In the genomic region with DNA sequence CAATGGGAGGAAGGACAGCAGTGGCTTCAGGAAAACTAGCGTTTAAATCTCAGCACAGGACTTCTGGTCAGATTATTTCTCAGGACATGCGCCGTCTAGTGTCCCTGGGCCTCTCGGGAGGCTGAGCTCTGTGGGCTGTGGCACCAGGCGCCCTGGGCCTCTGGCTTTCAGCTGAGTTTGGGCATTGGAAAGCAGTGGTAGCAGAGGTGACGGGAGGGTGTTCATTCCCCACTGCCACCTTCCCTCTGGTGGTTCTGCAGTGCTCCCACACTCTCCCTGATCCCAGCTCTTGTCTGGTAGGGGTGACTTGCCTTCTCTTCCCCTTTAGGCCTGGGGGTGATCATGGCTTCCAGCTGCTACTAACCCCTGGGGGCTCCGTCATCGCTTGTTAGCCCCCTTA, we compare ENCODE assay signal across 24 cellular contexts. TPM values are rescaled to one million over a fixed set of nuclear protein-coding genes. Genes with fewer than 3 reads are reported as not detected.
A peak's percentile ranks its signal among the peaks of the same experiment; 100 is the strongest.
DNase-seq lines count a peak whose midpoint lies in the region; ATAC-seq, FAIRE-seq and TF ChIP-seq lines count a peak whose summit lies in the region.
"Had no signal": no experiment of that assay in that cellular context is flagged by ENCODE, and none has a peak within 500 bp of the region (broad histone marks: within the 10 kb centered on the region; RNA-seq: fewer than 3 reads in every experiment).

No MANE protein-coding gene starts in this region.

- POLR2A ChIA-PET in HepG2 (lab: Yijun Ruan, JAX) = no interaction called here

- no peak overlapping the region for H3K4me2 ChIP-seq in HepG2 (ENCODE audit: low read depth, low read length)
- H3K4me2 ChIP-seq in neural progenitor cell = no peak overlapping the region
- H3K4me2 ChIP-seq: A549; BLaER1 treated with 17β-estradiol and CSF1 and Interleukin-3, amounts not matched to agents 10 nM and 100 nM had no signal

- H3K36me3 ChIP-seq in HepG2 (replicated peaks in 1 of 2; ENCODE audit: control insufficient read depth in 1 of 2, insufficient read depth in 2 of 2, low read length in 2 of 2) (no peaks in the 10 kb centered on the region), neural progenitor cell (no peaks in the 10 kb centered on the region)
- H3K36me3 ChIP-seq: BLaER1 treated with 17β-estradiol and CSF1 and Interleukin-3, amounts not matched to agents 10 nM and 100 nM had no signal

- peak; percentile 24 for ATAC-seq in activated naive CD8-positive, alpha-beta T cell treated with anti-CD3 and anti-CD28 coated beads, Interleukin-2, amount 50 U/mL, for 24 hours
- ATAC-seq in HepG2 = peak; percentile 30; the same call in 2 of the 3 replicates
- no peak for ATAC-seq in HG03439 (IDR thresholded peaks at IDR 0.05; ENCODE audit: unreplicated experiment)
- ATAC-seq in right cardiac atrium = no peak
- ATAC-seq: A549; CD8-positive, alpha-beta T cell had no signal

- H3K4me1 ChIP-seq in HepG2 (ENCODE audit: insufficient read depth, low read length) (peaks cover 51% of the 10 kb centered on the region), neural progenitor cell (peaks cover 10% of the 10 kb centered on the region), right cardiac atrium (ENCODE audit: control insufficient read depth, insufficient read depth, low read length) (no peaks in the 10 kb centered on the region)
- H3K4me1 ChIP-seq: A549; BLaER1 treated with 17β-estradiol and CSF1 and Interleukin-3, amounts not matched to agents 10 nM and 100 nM; Caco-2 had no signal

- H3K27me3 ChIP-seq in HepG2 (ENCODE audit: control insufficient read depth in 1 of 2, insufficient read depth in 2 of 2, low read length in 2 of 2) (no peaks in the 10 kb centered on the region), neural progenitor cell (no peaks in the 10 kb centered on the region), right cardiac atrium (ENCODE audit: control insufficient read depth, insufficient read depth) (no peaks in the 10 kb centered on the region)
- H3K27me3 ChIP-seq: BLaER1 treated with 17β-estradiol and CSF1 and Interleukin-3, amounts not matched to agents 10 nM and 100 nM had no signal

- H2AFZ ChIP-seq in HepG2 (ENCODE audit: low read length) = no peak overlapping the region
- peak overlapping the region; percentile 50 for H2AFZ ChIP-seq in neural progenitor cell (replicated peaks)

- no peaks in the 10 kb centered on the region for H3K9me3 Mint-ChIP-seq in activated naive CD8-positive, alpha-beta T cell treated with anti-CD3 and anti-CD28 coated beads, Interleukin-2, amount 50 U/mL, for 24 hours
- H3K9me3 Mint-ChIP-seq in activated naive CD8-positive, alpha-beta T cell treated with anti-CD3 and anti-CD28 coated beads for 36 hours = no peaks in the 10 kb centered on the region
- H3K9me3 Mint-ChIP-seq in neural progenitor cell = peaks cover 2% of the 10 kb centered on the region
- H3K9me3 Mint-ChIP-seq: CD4-positive, alpha-beta T cell; CD8-positive, alpha-beta T cell had no signal

- no peaks in the 10 kb centered on the region for H3K4me1 Mint-ChIP-seq in activated naive CD8-positive, alpha-beta T cell treated with anti-CD3 and anti-CD28 coated beads, Interleukin-2, amount 50 U/mL, for 24 hours
- no peaks in the 10 kb centered on the region for H3K4me1 Mint-ChIP-seq in activated naive CD8-positive, alpha-beta T cell treated with anti-CD3 and anti-CD28 coated beads for 36 hours
- H3K4me1 Mint-ChIP-seq in neural progenitor cell = peaks cover 14% of the 10 kb centered on the region
- H3K4me1 Mint-ChIP-seq: B cell had no signal

- peaks cover 2% of the 10 kb centered on the region for H3K27me3 Mint-ChIP-seq in activated naive CD8-positive, alpha-beta T cell treated with anti-CD3 and anti-CD28 coated beads, Interleukin-2, amount 50 U/mL, for 24 hours
- H3K27me3 Mint-ChIP-seq in activated naive CD8-positive, alpha-beta T cell treated with anti-CD3 and anti-CD28 coated beads for 36 hours = peaks cover 3% of the 10 kb centered on the region
- peaks cover 30% of the 10 kb centered on the region for H3K27me3 Mint-ChIP-seq in neural progenitor cell (ENCODE audit: insufficient read depth, low read depth)
- H3K27me3 Mint-ChIP-seq: CD4-positive, alpha-beta T cell had no signal

- in situ Hi-C loops in HepG2 (cut with HindIII; ENCODE audit: extremely low pct_ligation_motif_present, low pct_unique_long_range_greater_than_20kb) = no loop called here

- H3K9me3 ChIP-seq in HepG2 (ENCODE audit: low read length) (no peaks in the 10 kb centered on the region), neural progenitor cell (ENCODE audit: low read depth) (no peaks in the 10 kb centered on the region), right cardiac atrium (ENCODE audit: control insufficient read depth, low read length) (no peaks in the 10 kb centered on the region)
- H3K9me3 ChIP-seq: A549; BLaER1 treated with 17β-estradiol and CSF1 and Interleukin-3, amounts not matched to agents 10 nM and 100 nM; Caco-2 had no signal

- no TSS peak for BruUV-seq in HepG2 (replicated peaks; lab: Mats Ljungman, UMichigan)

- no peaks in the 10 kb centered on the region for H3K79me2 ChIP-seq in HepG2 (ENCODE audit: insufficient read depth, low read length)
- no peaks in the 10 kb centered on the region for H3K79me2 ChIP-seq in neural progenitor cell (ENCODE audit: low read depth)

- TF ChIP-seq RAD21 in HepG2 (CRISPR knock-in tag; IDR thresholded peaks at IDR 0.05) = no peak

- TF ChIP-seq CTCF in HepG2 (CRISPR knock-in tag; IDR thresholded peaks at IDR 0.05) (no peak), neural progenitor cell (IDR thresholded peaks at IDR 0.05) (no peak)

- H3F3A ChIP-seq in neural progenitor cell (ENCODE audit: low read depth) = no peaks in the 10 kb centered on the region

- FAIRE-seq in HepG2 (lab: Jason Lieb, UNC) = no peak
- FAIRE-seq: A549, D721Med, G401.6, GM12891, GM19239 had no signal

- no peak for DNase-seq in activated naive CD8-positive, alpha-beta T cell treated with anti-CD3 and anti-CD28 coated beads, Interleukin-2, amount 50 U/mL, for 24 hours
- no peak for DNase-seq in activated naive CD8-positive, alpha-beta T cell treated with anti-CD3 and anti-CD28 coated beads for 36 hours
- DNase-seq in HepG2 (ENCODE audit: low spot score) (no peak), neural progenitor cell (ENCODE audit: low spot score) (no peak), substantia nigra (lab: John Stamatoyannopoulos, UW) (no peak), iPS-NIHi11 (ENCODE audit: low spot score) (no peak), right cardiac atrium (no peak)
- DNase-seq: AML-193; Caco-2; Calu3; CD4-positive, alpha-beta T cell; CD8-positive, alpha-beta T cell; DMS79 treated with DMSO at 0.1 percent for 48 hours; GF-D8 had no signal

- no peak overlapping the region for H3K4me3 ChIP-seq in HepG2 (replicated peaks in 1 of 3; ENCODE audit: insufficient read depth in 1 of 3, low read depth in 2 of 3, low read length in 3 of 3)
- no peak overlapping the region for H3K4me3 ChIP-seq in neural progenitor cell
- H3K4me3 ChIP-seq in right cardiac atrium (ENCODE audit: low read length) = no peak overlapping the region
- H3K4me3 ChIP-seq: A549; BLaER1 treated with 17β-estradiol and CSF1 and Interleukin-3, amounts not matched to agents 10 nM and 100 nM had no signal

- H3K9ac ChIP-seq in HepG2 (ENCODE audit: insufficient read depth, low read depth, low read length) = no peak overlapping the region
- H3K9ac ChIP-seq in neural progenitor cell = no peak overlapping the region
- H3K9ac ChIP-seq: BLaER1 treated with 17β-estradiol and CSF1 and Interleukin-3, amounts not matched to agents 10 nM and 100 nM had no signal

- no peak for TF ChIP-seq POLR2A in HepG2 (IDR thresholded peaks at IDR 0.05; ENCODE audit: insufficient read depth in 1 of 2, low read depth in 2 of 2, low read length in 2 of 2)

- WGBS in HepG2 (ENCODE audit: low lambda C conversion rate) = 86% methylated on average over 8 of the region's 8 CpGs
- WGBS in right cardiac atrium = 76% methylated on average over 8 of the region's 8 CpGs

- H3K27ac ChIP-seq in HepG2 (ENCODE audit: extremely low read length, insufficient read depth, low read length) = no peak overlapping the region
- H3K27ac ChIP-seq in neural progenitor cell = no peak overlapping the region
- H3K27ac ChIP-seq in substantia nigra (ENCODE audit: low read depth, low read length, poor library complexity, severe bottlenecking) = peak overlapping the region; percentile 86
- H3K27ac ChIP-seq in right cardiac atrium (ENCODE audit: low read length) = no peak overlapping the region
- H3K27ac ChIP-seq: 22Rv1; A549; BLaER1 treated with 17β-estradiol and CSF1 and Interleukin-3, amounts not matched to agents 10 nM and 100 nM; C4-2B had no signal

- CTCF ChIA-PET in HepG2 (lab: Yijun Ruan, JAX; ENCODE audit: low intra/inter-chr PET ratio, low total read pairs) = no interaction called here

- no peak overlapping the region for H3K27ac Mint-ChIP-seq in activated naive CD8-positive, alpha-beta T cell treated with anti-CD3 and anti-CD28 coated beads, Interleukin-2, amount 50 U/mL, for 24 hours
- H3K27ac Mint-ChIP-seq in activated naive CD8-positive, alpha-beta T cell treated with anti-CD3 and anti-CD28 coated beads for 36 hours = no peak overlapping the region
- H3K27ac Mint-ChIP-seq in neural progenitor cell = no peak overlapping the region
- H3K27ac Mint-ChIP-seq: B cell; CD4-positive, alpha-beta T cell; CD8-positive, alpha-beta T cell had no signal

- H3K4me3 Mint-ChIP-seq in activated naive CD8-positive, alpha-beta T cell treated with anti-CD3 and anti-CD28 coated beads, Interleukin-2, amount 50 U/mL, for 24 hours = no peak overlapping the region
- H3K4me3 Mint-ChIP-seq in activated naive CD8-positive, alpha-beta T cell treated with anti-CD3 and anti-CD28 coated beads for 36 hours = no peak overlapping the region
- H3K4me3 Mint-ChIP-seq in neural progenitor cell = no peak overlapping the region
- H3K4me3 Mint-ChIP-seq: B cell; CD4-positive, alpha-beta T cell; CD8-positive, alpha-beta T cell had no signal

- H4K20me1 ChIP-seq in HepG2 (ENCODE audit: insufficient read depth, low read length) (no peaks in the 10 kb centered on the region), neural progenitor cell (ENCODE audit: low read depth) (no peaks in the 10 kb centered on the region)
- H4K20me1 ChIP-seq: BLaER1 treated with 17β-estradiol and CSF1 and Interleukin-3, amounts not matched to agents 10 nM and 100 nM had no signal

- no peaks in the 10 kb centered on the region for H3K36me3 Mint-ChIP-seq in activated naive CD8-positive, alpha-beta T cell treated with anti-CD3 and anti-CD28 coated beads, Interleukin-2, amount 50 U/mL, for 24 hours (ENCODE audit: low read depth)
- no peaks in the 10 kb centered on the region for H3K36me3 Mint-ChIP-seq in activated naive CD8-positive, alpha-beta T cell treated with anti-CD3 and anti-CD28 coated beads for 36 hours
- no peaks in the 10 kb centered on the region for H3K36me3 Mint-ChIP-seq in neural progenitor cell
- H3K36me3 Mint-ChIP-seq: CD8-positive, alpha-beta T cell had no signal

- intact Hi-C loops in HepG2 (cut with micrococcal nuclease; ENCODE audit: unreplicated experiment) (no loop called here), right cardiac atrium (cut with DNase I) (no loop called here)

- TF ChIP-seq EP300 in HepG2 (IDR thresholded peaks at IDR 0.05; ENCODE audit: low read depth in 2 of 2, low read length in 2 of 2) (no peak), HepG2 (CRISPR knock-in tag; IDR thresholded peaks at IDR 0.05; ENCODE audit: borderline replicate concordance) (no peak)

RNA-seq across cellular contexts. Expression of gene USP1, which starts 42.2 kb away (rescaled TPM):
- 100 to 1,000 TPM; 108 TPM for total RNA-seq in activated naive CD8-positive, alpha-beta T cell treated with anti-CD3 and anti-CD28 coated beads for 36 hours
- total RNA-seq in HepG2 (2016; rRNA removed; fragmentation: Illumina TruSeq; extraction: Trizol) (64.6 and 91.7 TPM in 2 replicates), neural progenitor cell (ENCODE audit: low replicate concordance) (67.7 and 106 TPM in 2 replicates), right cardiac atrium (10 to 100 TPM; 16.7 to 17.8 (median 17.1) TPM)
- 14.4 and 16.9 TPM in 2 replicates for total RNA-seq in HepG2 (2016; cell fraction: cytosol; rRNA removed; fragmentation: Illumina TruSeq; extraction: Trizol; ENCODE audit: low read depth)
- 66.6 and 87.1 TPM in 2 replicates for total RNA-seq in HepG2 (2016; cell fraction: insoluble cytoplasmic fraction; rRNA removed; fragmentation: Illumina TruSeq; extraction: Trizol)
- 39.3 and 41.3 TPM in 2 replicates for total RNA-seq in HepG2 (2016; cell fraction: membrane; rRNA removed; fragmentation: Illumina TruSeq; extraction: Trizol)
- total RNA-seq in HepG2 (2016; cell fraction: nucleus; rRNA removed; fragmentation: Illumina TruSeq; extraction: Trizol) = 45.6 and 46.4 TPM in 2 replicates
- polyA plus RNA-seq in HepG2 (2011; rRNA removed) (5.8 and 9.0 TPM in 2 replicates), right cardiac atrium (7.3 TPM)
- 3.6 and 5.1 TPM in 2 replicates for polyA plus RNA-seq in HepG2 (2011; cell fraction: cytosol; rRNA removed)
- polyA plus RNA-seq in HepG2 (2011; cell fraction: nucleus; rRNA removed) = 4.0 and 4.1 TPM in 2 replicates
- 21.2 and 27.7 TPM in 2 replicates for polyA plus RNA-seq in HepG2 (2012)
- polyA plus RNA-seq in HepG2 (2016; cell fraction: cytosol; fragmentation: Illumina TruSeq; extraction: Trizol; ENCODE audit: low read depth) = 4.1 and 4.8 TPM in 2 replicates
- 73.4 and 75.3 TPM in 2 replicates for polyA plus RNA-seq in HepG2 (2016; cell fraction: insoluble cytoplasmic fraction; fragmentation: Illumina TruSeq; extraction: Trizol; ENCODE audit: low read depth)
- 17.2 and 18.4 TPM in 2 replicates for polyA plus RNA-seq in HepG2 (2016; cell fraction: membrane; fragmentation: Illumina TruSeq; extraction: Trizol; ENCODE audit: low read depth)
- 51.3 and 52.0 TPM in 2 replicates for polyA plus RNA-seq in HepG2 (2016; cell fraction: nucleus; fragmentation: Illumina TruSeq; extraction: Trizol; ENCODE audit: insufficient read depth, low read depth)
- 2.3 and 6.8 TPM in 2 replicates for polyA minus RNA-seq in HepG2 (2011; rRNA and poly(A)+ RNA removed; ENCODE audit: low replicate concordance)
- 11.4 and 14.2 TPM in 2 replicates for polyA minus RNA-seq in HepG2 (2011; cell fraction: cytosol; rRNA and poly(A)+ RNA removed)
- 13.3 and 14.3 TPM in 2 replicates for polyA minus RNA-seq in HepG2 (2011; cell fraction: nucleus; rRNA and poly(A)+ RNA removed)

Comparison
In these comparisons a context has a peak if more than half of its experiments do, and no peak if none do; other contexts are left out.
1. ATAC-seq: peak in activated naive CD8-positive, alpha-beta T cell treated with anti-CD3 and anti-CD28 coated beads, Interleukin-2, amount 50 U/mL, for 24 hours (single experiment) and HepG2 (single experiment); none in HG03439 (single experiment) and right cardiac atrium (0 of 2).